ENCODE assay signal across 17 cellular contexts in genomic region chr11:15473954-15474837, GRCh38.
A peak's percentile ranks its signal among the peaks of the same experiment; 100 is the strongest.
DNase-seq lines count a peak whose midpoint lies in the region; ATAC-seq lines count a peak whose summit lies in the region.
"Had no signal": no experiment of that assay in that cellular context is flagged by ENCODE, and none has a peak within 500 bp of the region (broad histone marks: within the 10 kb centered on the region; RNA-seq: fewer than 3 reads in every experiment).

No MANE protein-coding gene starts in this region.

- H3K9me3 ChIP-seq in GM23248 (ENCODE audit: low read depth) = no peaks in the 10 kb centered on the region
- H3K9me3 ChIP-seq: heart left ventricle, left ventricle myocardium inferior, upper lobe of right lung had no signal

- no peak overlapping the region for H3K4me2 ChIP-seq in GM23248 (ENCODE audit: unreplicated experiment)

- H2AFZ ChIP-seq in GM23248 = no peak overlapping the region

- no peaks in the 10 kb centered on the region for H3K9me2 ChIP-seq in GM23248 (ENCODE audit: insufficient read depth)

- no peak overlapping the region for H3K27ac ChIP-seq in GM23248
- H3K27ac ChIP-seq: brain microvascular endothelial cell, heart left ventricle, left ventricle myocardium inferior, upper lobe of right lung had no signal

- no peaks in the 10 kb centered on the region for H3K4me1 ChIP-seq in GM23248 (ENCODE audit: insufficient read depth)
- H3K4me1 ChIP-seq: heart left ventricle, left ventricle myocardium inferior, upper lobe of right lung had no signal

- 20 to 29% methylated on average over 8 of the region's 8 CpGs for WGBS in GM23248 (ENCODE audit: low coverage in 1 of 2, low lambda C conversion rate in 2 of 2, missing lambda C conversion rate in 2 of 2), 2 experiments

- H3K4me3 ChIP-seq in GM23248 = no peak overlapping the region
- H3K4me3 ChIP-seq: heart left ventricle, left ventricle myocardium inferior, upper lobe of right lung had no signal

- H4K20me1 ChIP-seq in GM23248 (ENCODE audit: insufficient read depth) = no peaks in the 10 kb centered on the region

- in situ Hi-C loops in GM23248 (cut with MboI) = no loop called here

- peak; percentile 72 for ATAC-seq in GM18499 (IDR thresholded peaks at IDR 0.05; ENCODE audit: insufficient read depth, unreplicated experiment)
- peak; percentile 24 for ATAC-seq in GM19468 (IDR thresholded peaks at IDR 0.05; ENCODE audit: extremely low read depth, unreplicated experiment)
- peak; percentile 84 for ATAC-seq in HG02885 (IDR thresholded peaks at IDR 0.05; ENCODE audit: poor library complexity, unreplicated experiment)
- peak; percentile 83 for ATAC-seq in HG03565 (IDR thresholded peaks at IDR 0.05; ENCODE audit: unreplicated experiment)
- ATAC-seq: activated T-helper 17 cell treated with anti-CD3 and anti-CD28 coated beads, Interleukin-2, amount 50 U/mL, for 72 hours; heart left ventricle; upper lobe of right lung had no signal

- H3K36me3 ChIP-seq in GM23248 (ENCODE audit: low read depth) = no peaks in the 10 kb centered on the region
- H3K36me3 ChIP-seq: brain microvascular endothelial cell, heart left ventricle, left ventricle myocardium inferior, upper lobe of right lung had no signal

- H3K79me2 ChIP-seq in GM23248 (ENCODE audit: insufficient read depth) = no peaks in the 10 kb centered on the region

- no peak overlapping the region for H3K9ac ChIP-seq in GM23248

- DNase-seq in NCI-H1417 (lab: John Stamatoyannopoulos, UW) (no peak), GM23248 (no peak), NCI-H1694 treated with DMSO at 0.1 percent for 48 hours (lab: John Stamatoyannopoulos, UW) (no peak)
- DNase-seq in effector CD8-positive, alpha-beta T cell (lab: John Stamatoyannopoulos, UW) = no peak
- DNase-seq: activated CD4-positive, alpha-beta T cell treated with anti-CD3 and anti-CD28 coated beads for 48 hours; brain microvascular endothelial cell; EL; heart left ventricle; left ventricle myocardium inferior; NCI-H1694; OCI-M1; upper lobe of right lung had no signal

- H3F3A ChIP-seq in GM23248 (ENCODE audit: insufficient read depth) = no peaks in the 10 kb centered on the region

- H3K27me3 ChIP-seq in GM23248 (replicated peaks; ENCODE audit: insufficient read depth) = no peaks in the 10 kb centered on the region
- H3K27me3 ChIP-seq: brain microvascular endothelial cell, upper lobe of right lung had no signal

Comparison
In these comparisons a context has a peak if more than half of its experiments do, and no peak if none do; other contexts are left out.
1. ATAC-seq: peak in every context shown above with its lines; median percentile 84 in HG02885; 83 in HG03565; 72 in GM18499; 24 in GM19468.